ENCODE assay signal across 1 cellular context in genomic region chr1:94648225-94649007, GRCh38.
TF ChIP-seq lines count a peak whose summit lies in the region.

No MANE protein-coding gene starts in this region.

TF ChIP-seq in K562, 482 proteins besides CTCF, POLR2A, EP300 and RAD21 (continued from another document and continues in another):
- no peak for TF ChIP-seq RBBP5 (IDR thresholded peaks at IDR 0.05; ENCODE audit: borderline replicate concordance, insufficient read depth, low read length, poor library complexity, severe bottlenecking)
- no peak for TF ChIP-seq POLR2G (IDR thresholded peaks at IDR 0.05; ENCODE audit: low read depth, low read length)
- peak; percentile 52; the same call in 1 of the 2 replicates for TF ChIP-seq CREM (IDR thresholded peaks at IDR 0.05; ENCODE audit: low read depth)
- no peak for TF ChIP-seq ELF2 (CRISPR knock-in tag; IDR thresholded peaks at IDR 0.05)
- TF ChIP-seq SMARCA5 (IDR thresholded peaks at IDR 0.05) = no peak
- TF ChIP-seq ZBTB5 (IDR thresholded peaks at IDR 0.05) = no peak
- no peak for TF ChIP-seq ZNF518B (CRISPR knock-in tag; IDR thresholded peaks at IDR 0.05)
- no peak for TF ChIP-seq TCFL5 (CRISPR knock-in tag; conservative IDR thresholded peaks at IDR 0.05)
- TF ChIP-seq DPF2 (IDR thresholded peaks at IDR 0.05) = peak; percentile 75
- peak; percentile 38 for TF ChIP-seq NFIC (IDR thresholded peaks at IDR 0.05)
- TF ChIP-seq STAG1 (CRISPR knock-in tag; IDR thresholded peaks at IDR 0.05; ENCODE audit: borderline replicate concordance) = no peak
- no peak for TF ChIP-seq USF2 (CRISPR knock-in tag; IDR thresholded peaks at IDR 0.05)
- TF ChIP-seq KLF1 (tag; IDR thresholded peaks at IDR 0.05) = no peak
- no peak for TF ChIP-seq ZNF143 (CRISPR knock-in tag; IDR thresholded peaks at IDR 0.05)
- TF ChIP-seq ZNF584 (CRISPR knock-in tag; IDR thresholded peaks at IDR 0.05; ENCODE audit: low read depth) = peak; percentile 79; the same call in 1 of the 2 replicates
- TF ChIP-seq ARID4B (CRISPR knock-in tag; IDR thresholded peaks at IDR 0.05) = no peak
- TF ChIP-seq FOXJ2 (tag; IDR thresholded peaks at IDR 0.05) = no peak
- no peak for TF ChIP-seq HMGXB4 (CRISPR knock-in tag; IDR thresholded peaks at IDR 0.05)
- TF ChIP-seq KDM1A (IDR thresholded peaks at IDR 0.05) = peak; percentile 14 to 49; a peak in 1 of 4 replicates
- TF ChIP-seq TFE3 (CRISPR knock-in tag; IDR thresholded peaks at IDR 0.05) = no peak
- no peak for TF ChIP-seq ZNF398 (CRISPR knock-in tag; IDR thresholded peaks at IDR 0.05)
- TF ChIP-seq ARNT (IDR thresholded peaks at IDR 0.05) = no peak
- TF ChIP-seq CEBPG (CRISPR knock-in tag; IDR thresholded peaks at IDR 0.05) = peak; percentile 68; the same call in 1 of the 2 replicates
- peak; percentile 56 to 78 for TF ChIP-seq CEBPG (tag; conservative IDR thresholded peaks at IDR 0.05 in 1 of 2, IDR thresholded peaks at IDR 0.05 in 1 of 2)
- no peak for TF ChIP-seq TCF7L2 (IDR thresholded peaks at IDR 0.05; ENCODE audit: low read depth, low read length)
- TF ChIP-seq TBL1XR1 (IDR thresholded peaks at IDR 0.05; ENCODE audit: low read length in 2 of 2) = peak in 1 of 2 experiments; percentile 50; a peak in 1 of 4 replicates
- no peak for TF ChIP-seq FOXO4 (CRISPR knock-in tag; IDR thresholded peaks at IDR 0.05)
- TF ChIP-seq E2F1 (CRISPR knock-in tag; IDR thresholded peaks at IDR 0.05) = no peak
- peak; percentile 66 for TF ChIP-seq CEBPB (tag; IDR thresholded peaks at IDR 0.05)
- no peak for TF ChIP-seq CLOCK (CRISPR knock-in tag; IDR thresholded peaks at IDR 0.05; ENCODE audit: borderline replicate concordance)
- no peak for TF ChIP-seq TRIM28 (IDR thresholded peaks at IDR 0.05)
